Comparison of ENCODE assay signal across 18 cellular contexts in the genomic region with DNA sequence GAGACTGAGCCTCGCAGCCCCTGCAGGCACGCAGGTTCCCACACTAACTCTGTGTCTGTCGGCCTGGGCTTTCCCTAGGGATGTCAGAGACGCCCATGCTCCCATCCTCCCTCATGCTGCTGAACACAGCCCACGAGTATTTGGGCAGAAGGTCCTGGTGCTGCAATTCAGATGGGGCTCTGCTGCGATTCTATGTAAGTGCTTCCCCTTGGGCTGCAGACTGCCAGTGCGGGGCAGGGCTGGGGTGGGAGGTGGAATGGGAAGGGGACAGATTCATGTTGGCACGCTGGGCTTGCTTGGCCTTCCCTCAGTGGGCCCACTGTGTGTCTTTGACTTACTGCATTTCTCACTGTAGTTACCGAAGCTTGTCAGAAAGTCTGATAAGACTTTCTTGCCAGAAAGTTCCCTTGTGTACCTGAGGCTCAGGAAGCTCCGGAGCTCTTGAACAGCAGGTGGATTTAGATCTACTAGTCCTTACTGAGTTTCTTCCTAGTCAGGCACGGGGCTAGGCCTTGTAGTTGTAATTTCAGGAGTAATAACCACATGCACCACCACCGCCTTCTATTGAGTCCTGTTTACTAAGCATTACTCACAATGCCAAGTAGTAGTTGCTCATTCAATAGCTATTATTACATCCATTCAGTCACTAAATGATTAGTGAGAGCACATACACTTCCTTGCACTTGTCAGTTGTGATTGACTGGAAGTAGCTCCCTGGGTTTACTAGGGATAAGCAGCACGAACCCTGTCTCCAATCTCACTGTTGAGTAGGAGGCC.
A peak's percentile ranks its signal among the peaks of the same experiment; 100 is the strongest.
DNase-seq lines count a peak whose midpoint lies in the region; ATAC-seq, FAIRE-seq and TF ChIP-seq lines count a peak whose summit lies in the region.
"Had no signal": no experiment of that assay in that cellular context is flagged by ENCODE, and none has a peak within 500 bp of the region (broad histone marks: within the 10 kb centered on the region; RNA-seq: fewer than 3 reads in every experiment).

No MANE protein-coding gene starts in this region.

- H3K9me3 Mint-ChIP-seq in CD4-positive, CD25-positive, alpha-beta regulatory T cell = peaks cover 0 to 1% (median 0%) of the 10 kb centered on the region in 7 donors
- H3K9me3 Mint-ChIP-seq: CD8-positive, alpha-beta T cell had no signal

- H3K36me3 ChIP-seq in CD4-positive, CD25-positive, alpha-beta regulatory T cell (ENCODE audit: control insufficient read depth, insufficient read depth, low read length) = peaks cover 70% of the 10 kb centered on the region
- H3K36me3 ChIP-seq in bronchial epithelial cell (ENCODE audit: control insufficient read depth, insufficient read depth, low read length) = peaks cover 19% of the 10 kb centered on the region

- FAIRE-seq in bronchial epithelial cell (lab: Jason Lieb, UNC) = no peak
- FAIRE-seq: D721Med had no signal

- no peaks in the 10 kb centered on the region for H3K4me1 ChIP-seq in CD4-positive, CD25-positive, alpha-beta regulatory T cell (ENCODE audit: control insufficient read depth, insufficient read depth, low read length, poor library complexity, severe bottlenecking)

- ATAC-seq in CD4-positive, CD25-positive, alpha-beta regulatory T cell (ENCODE audit: low read depth in 2 of 2) = no peak
- ATAC-seq in GM18511 (IDR thresholded peaks at IDR 0.05; ENCODE audit: unreplicated experiment) = no peak
- no peak for ATAC-seq in HG02642 (IDR thresholded peaks at IDR 0.05; ENCODE audit: poor library complexity, unreplicated experiment)
- no peak for ATAC-seq in HG03135 (IDR thresholded peaks at IDR 0.05; ENCODE audit: unreplicated experiment)
- ATAC-seq: CD8-positive, alpha-beta T cell had no signal

- DNase-seq in CD4-positive, CD25-positive, alpha-beta regulatory T cell = no peak
- peak; percentile 5 for DNase-seq in HPDE6-E6E7 (ENCODE audit: extremely low spot score)
- peak; percentile 76 for DNase-seq in bronchial epithelial cell (ENCODE audit: low read depth)
- peak; percentile 34 for DNase-seq in posterior vena cava (ENCODE audit: low spot score)
- DNase-seq: CD8-positive, alpha-beta T cell; DMS79 treated with DMSO at 0.1 percent for 48 hours; GF-D8; H7; MV-4-11; NCI-H1417 treated with DMSO at 0.1 percent for 48 hours; NCI-H2081 treated with DMSO at 0.1 percent for 48 hours; NCI-H226; NCI-H526 treated with DMSO at 0.1 percent for 48 hours had no signal

- H3K27ac Mint-ChIP-seq in CD4-positive, CD25-positive, alpha-beta regulatory T cell = peak overlapping the region; percentile 12 to 23 (median 18)
- H3K27ac Mint-ChIP-seq: B cell; CD8-positive, alpha-beta T cell had no signal

- H3K27me3 ChIP-seq in CD4-positive, CD25-positive, alpha-beta regulatory T cell (ENCODE audit: control insufficient read depth, insufficient read depth, low read length) = no peaks in the 10 kb centered on the region
- H3K27me3 ChIP-seq in bronchial epithelial cell (ENCODE audit: control insufficient read depth, insufficient read depth, low read length) = no peaks in the 10 kb centered on the region

- H3K9me3 ChIP-seq in CD4-positive, CD25-positive, alpha-beta regulatory T cell (ENCODE audit: control insufficient read depth in 2 of 2, low read length in 2 of 2) = no peaks in the 10 kb centered on the region

- H3K27ac ChIP-seq in CD4-positive, CD25-positive, alpha-beta regulatory T cell (ENCODE audit: insufficient read depth, low read length, poor library complexity, severe bottlenecking) = no peak overlapping the region

- no peak overlapping the region for H3K4me3 ChIP-seq in CD4-positive, CD25-positive, alpha-beta regulatory T cell (ENCODE audit: low read depth, low read length)
- no peak overlapping the region for H3K4me3 ChIP-seq in bronchial epithelial cell (ENCODE audit: low read depth, low read length)

- peaks cover 57% of the 10 kb centered on the region for H3K36me3 Mint-ChIP-seq in CD4-positive, CD25-positive, alpha-beta regulatory T cell

- H3K4me3 Mint-ChIP-seq in CD4-positive, CD25-positive, alpha-beta regulatory T cell = no peak overlapping the region
- H3K4me3 Mint-ChIP-seq: B cell; CD8-positive, alpha-beta T cell had no signal

- no peaks in the 10 kb centered on the region for H3K4me1 Mint-ChIP-seq in CD4-positive, CD25-positive, alpha-beta regulatory T cell

- H3K27me3 Mint-ChIP-seq in CD4-positive, CD25-positive, alpha-beta regulatory T cell = no peaks in the 10 kb centered on the region
- H3K27me3 Mint-ChIP-seq: B cell had no signal

- intact Hi-C loops in posterior vena cava (cut with DNase I) = no loop called here

- no peak for TF ChIP-seq CTCF in bronchial epithelial cell (IDR thresholded peaks at IDR 0.05; ENCODE audit: insufficient read depth, low read length, severe bottlenecking)

Comparison
In these comparisons a context has a peak if more than half of its experiments do, and no peak if none do; other contexts are left out.
1. DNase-seq: peak in HPDE6-E6E7 (single experiment), bronchial epithelial cell (single experiment) and posterior vena cava (single experiment); none in CD4-positive, CD25-positive, alpha-beta regulatory T cell (0 of 3).